Comparison of ENCODE assay signal across 15 cellular contexts in the genomic region with DNA sequence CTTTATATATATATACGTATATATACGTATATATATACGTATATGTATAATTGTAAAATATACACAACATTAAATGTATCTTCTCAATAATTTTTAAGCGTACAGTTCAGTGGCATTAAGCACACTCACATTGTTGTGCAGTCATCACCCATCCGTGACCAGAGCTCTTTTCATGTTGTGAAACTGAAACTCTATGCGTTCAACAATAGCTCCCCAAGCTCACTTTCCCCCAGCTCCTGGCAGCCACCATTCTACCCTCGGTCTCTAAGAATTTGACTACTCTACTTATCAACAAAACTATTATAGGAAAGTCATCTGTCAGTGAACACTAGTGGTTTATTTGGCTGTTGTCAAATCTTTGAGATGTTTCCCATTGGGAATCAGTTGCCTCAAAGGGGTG.
DNase-seq lines count a peak whose midpoint lies in the region; ATAC-seq lines count a peak whose summit lies in the region.
"Had no signal": no experiment of that assay in that cellular context is flagged by ENCODE, and none has a peak within 500 bp of the region (broad histone marks: within the 10 kb centered on the region; RNA-seq: fewer than 3 reads in every experiment).

No MANE protein-coding gene starts in this region.

- intact Hi-C loops in right cardiac atrium (cut with DNase I) = no loop called here

- no peaks in the 10 kb centered on the region for H3K4me1 ChIP-seq in right cardiac atrium (ENCODE audit: control insufficient read depth, insufficient read depth, low read length)
- H3K4me1 ChIP-seq: A549 had no signal

- no peak overlapping the region for H3K4me3 ChIP-seq in right cardiac atrium (ENCODE audit: low read length)
- H3K4me3 ChIP-seq: A549 had no signal

- H3K36me3 Mint-ChIP-seq in activated CD8-positive, alpha-beta memory T cell treated with anti-CD3 and anti-CD28 coated beads, Interleukin-2, amount 10 ng/mL, durations not matched to agents 7 days and 5 days = no peaks in the 10 kb centered on the region
- H3K36me3 Mint-ChIP-seq: naive thymus-derived CD4-positive, alpha-beta T cell had no signal

- DNase-seq in NCI-H187 treated with DMSO at 0.1 percent for 48 hours (lab: John Stamatoyannopoulos, UW) (peak; percentile 43), NCI-H187 (lab: John Stamatoyannopoulos, UW) (no peak), right cardiac atrium (no peak), NCI-H1436 treated with DMSO at 0.1 percent for 48 hours (lab: John Stamatoyannopoulos, UW) (no peak), cortex of kidney (lab: John Stamatoyannopoulos, UW) (no peak)
- DNase-seq in activated CD8-positive, alpha-beta memory T cell treated with anti-CD3 and anti-CD28 coated beads, Interleukin-2, amount 10 ng/mL, durations not matched to agents 7 days and 5 days = no peak
- DNase-seq: activated CD4-positive, alpha-beta T cell treated with anti-CD3 and anti-CD28 coated beads for 36 hours; brain microvascular endothelial cell; left cardiac atrium; naive thymus-derived CD4-positive, alpha-beta T cell; NCI-H2081 had no signal

- H3K4me3 Mint-ChIP-seq in activated CD8-positive, alpha-beta memory T cell treated with anti-CD3 and anti-CD28 coated beads, Interleukin-2, amount 10 ng/mL, durations not matched to agents 7 days and 5 days = no peak overlapping the region
- H3K4me3 Mint-ChIP-seq: activated CD4-positive, alpha-beta T cell treated with anti-CD3 and anti-CD28 coated beads for 36 hours; naive thymus-derived CD4-positive, alpha-beta T cell had no signal

- CTCF ChIA-PET in activated CD8-positive, alpha-beta memory T cell treated with anti-CD3 and anti-CD28 coated beads, Interleukin-2, amount 10 ng/mL, durations not matched to agents 7 days and 5 days (lab: Charles Lee) = no interaction called here

- H3K27me3 Mint-ChIP-seq in activated CD8-positive, alpha-beta memory T cell treated with anti-CD3 and anti-CD28 coated beads, Interleukin-2, amount 10 ng/mL, durations not matched to agents 7 days and 5 days = no peaks in the 10 kb centered on the region
- H3K27me3 Mint-ChIP-seq: activated CD4-positive, alpha-beta T cell treated with anti-CD3 and anti-CD28 coated beads for 36 hours; naive thymus-derived CD4-positive, alpha-beta T cell had no signal

- no peaks in the 10 kb centered on the region for H3K9me3 Mint-ChIP-seq in activated CD8-positive, alpha-beta memory T cell treated with anti-CD3 and anti-CD28 coated beads, Interleukin-2, amount 10 ng/mL, durations not matched to agents 7 days and 5 days (ENCODE audit: low read depth)

- no peaks in the 10 kb centered on the region for H3K4me1 Mint-ChIP-seq in activated CD8-positive, alpha-beta memory T cell treated with anti-CD3 and anti-CD28 coated beads, Interleukin-2, amount 10 ng/mL, durations not matched to agents 7 days and 5 days
- H3K4me1 Mint-ChIP-seq: activated CD4-positive, alpha-beta T cell treated with anti-CD3 and anti-CD28 coated beads for 36 hours; naive thymus-derived CD4-positive, alpha-beta T cell had no signal

- peak; percentile 74 for ATAC-seq in GM21723 (IDR thresholded peaks at IDR 0.05; ENCODE audit: unreplicated experiment)
- ATAC-seq in HG03378 (IDR thresholded peaks at IDR 0.05; ENCODE audit: unreplicated experiment) = peak; percentile 87
- ATAC-seq in right cardiac atrium = no peak
- no peak for ATAC-seq in activated CD8-positive, alpha-beta memory T cell treated with anti-CD3 and anti-CD28 coated beads, Interleukin-2, amount 10 ng/mL, durations not matched to agents 7 days and 5 days
- ATAC-seq: A549; activated CD4-positive, alpha-beta T cell treated with anti-CD3 and anti-CD28 coated beads for 36 hours; HCT116; left cardiac atrium; naive thymus-derived CD4-positive, alpha-beta T cell had no signal

- H3K9me3 ChIP-seq in right cardiac atrium (ENCODE audit: control insufficient read depth, low read length) = no peaks in the 10 kb centered on the region
- H3K9me3 ChIP-seq: A549 had no signal

- H3K27ac Mint-ChIP-seq in activated CD8-positive, alpha-beta memory T cell treated with anti-CD3 and anti-CD28 coated beads, Interleukin-2, amount 10 ng/mL, durations not matched to agents 7 days and 5 days = no peak overlapping the region
- H3K27ac Mint-ChIP-seq: activated CD4-positive, alpha-beta T cell treated with anti-CD3 and anti-CD28 coated beads for 36 hours; naive thymus-derived CD4-positive, alpha-beta T cell had no signal

- H3K27me3 ChIP-seq in right cardiac atrium (ENCODE audit: control insufficient read depth, insufficient read depth) = no peaks in the 10 kb centered on the region
- H3K27me3 ChIP-seq: brain microvascular endothelial cell had no signal

- H3K27ac ChIP-seq in right cardiac atrium (ENCODE audit: low read length) = no peak overlapping the region
- H3K27ac ChIP-seq: A549, brain microvascular endothelial cell had no signal

- 67% methylated on average over 7 of the region's 7 CpGs for WGBS in right cardiac atrium

Comparison
In these comparisons a context has a peak if more than half of its experiments do, and no peak if none do; other contexts are left out.
1. ATAC-seq: peak in GM21723 (single experiment) and HG03378 (single experiment); none in right cardiac atrium (0 of 2) and activated CD8-positive, alpha-beta memory T cell treated with anti-CD3 and anti-CD28 coated beads, Interleukin-2, amount 10 ng/mL, durations not matched to agents 7 days and 5 days (single experiment).